In the genomic region with DNA sequence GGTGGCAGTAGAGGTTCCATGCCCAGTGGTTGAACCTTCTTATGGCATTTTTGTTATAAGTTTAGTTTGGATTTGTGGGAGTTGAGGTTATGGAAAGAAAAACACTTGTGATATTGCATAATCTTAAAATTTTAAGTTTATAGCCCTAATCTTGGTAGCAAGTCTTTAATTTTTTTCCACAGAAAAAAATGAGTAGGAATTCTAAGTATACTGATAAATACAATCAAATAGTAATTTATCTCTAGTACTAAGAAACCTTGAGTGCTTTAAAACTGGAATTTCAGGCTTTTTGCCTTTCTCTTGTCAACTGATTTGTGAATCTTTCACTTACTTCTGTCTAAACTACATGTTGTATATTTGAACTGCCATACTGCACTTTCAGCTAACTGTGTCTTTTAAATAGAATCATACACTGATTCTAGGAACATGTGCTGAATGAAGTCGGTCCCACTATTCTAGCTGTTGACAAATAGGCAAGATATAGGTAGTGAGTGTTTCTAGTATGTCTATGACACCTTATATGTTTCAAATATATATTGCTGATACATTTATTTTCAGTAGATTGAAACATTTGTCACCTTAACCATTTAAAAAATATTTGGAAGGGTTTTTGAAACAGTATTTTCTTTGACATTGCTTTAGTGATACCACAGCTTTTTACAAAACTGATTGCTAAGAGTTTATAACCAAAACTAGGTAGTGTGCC, we compare ENCODE assay signal across 1 cellular context.
TF ChIP-seq lines count a peak whose summit lies in the region.

No MANE protein-coding gene starts in this region.

TF ChIP-seq in HCT116, 20 proteins besides CTCF, POLR2A, EP300 and RAD21 (continued from another document):
- TF ChIP-seq ZBTB33 (IDR thresholded peaks at IDR 0.05; ENCODE audit: extremely low read depth, insufficient replicate concordance, low read length) (no peak), ELF1 (IDR thresholded peaks at IDR 0.05; ENCODE audit: borderline replicate concordance, low read depth) (no peak), REST (IDR thresholded peaks at IDR 0.05; ENCODE audit: low read depth) (no peak), SP1 (IDR thresholded peaks at IDR 0.05; ENCODE audit: low read depth) (no peak)
